Comparison of ENCODE assay signal across 25 cellular contexts in genomic region chr22:30861688-30862552, GRCh38.
A peak's percentile ranks its signal among the peaks of the same experiment; 100 is the strongest.
DNase-seq lines count a peak whose midpoint lies in the region; TF ChIP-seq lines count a peak whose summit lies in the region.
"Had no signal": no experiment of that assay in that cellular context is flagged by ENCODE, and none has a peak within 500 bp of the region (broad histone marks: within the 10 kb centered on the region; RNA-seq: fewer than 3 reads in every experiment).

No MANE protein-coding gene starts in this region.

- H3K27me3 Mint-ChIP-seq in endothelial cell (ENCODE audit: unreplicated experiment): peaks cover 6% of the 10 kb centered on the region
- H3K27me3 Mint-ChIP-seq: activated naive CD8-positive, alpha-beta T cell treated with anti-CD3 and anti-CD28 coated beads, Interleukin-2, amount 10 ng/mL, durations not matched to agents 7 days and 5 days; activated T-helper 17 cell treated with anti-CD3 and anti-CD28 coated beads, Interleukin-2, amount 50 U/mL, for 72 hours had no signal

- DNase-seq in AG08395 (ENCODE audit: low spot score) (peak; percentile 1), GM13977 (ENCODE audit: low spot score) (peak; percentile 7), endothelial cell (ENCODE audit: low spot score) (peak; percentile 4), spleen (peak; percentile 39), NCI-H2171 treated with DMSO at 0.1 percent for 48 hours (lab: John Stamatoyannopoulos, UW) (no peak), colonic mucosa (no peak), NCI-H2171 (lab: John Stamatoyannopoulos, UW) (no peak)
- DNase-seq in stimulated activated naive CD4-positive, alpha-beta T cell (lab: John Stamatoyannopoulos, UW): no peak
- DNase-seq: activated CD4-positive, alpha-beta T cell treated with anti-CD3 and anti-CD28 coated beads for 48 hours; activated naive CD8-positive, alpha-beta T cell treated with anti-CD3 and anti-CD28 coated beads, Interleukin-2, amount 10 ng/mL, durations not matched to agents 7 days and 5 days; cerebellar nuclear complex; HFFc6; Kasumi-1; kidney glomerular epithelial cell; mammary epithelial cell; NCI-H187; NCI-H226; NCI-H748 treated with DMSO at 0.1 percent for 48 hours; stimulated activated CD4-positive, alpha-beta T cell treated with anti-CD3 and anti-CD28 coated beads, Interleukin-2, amount 100 ng/mL, for 24 hours; stimulated activated naive B cell treated with anti-CD40 and anti-IgM and Interleukin-4, amounts not matched to agents 10 μg/mL and 1 μg/mL and 100 μg/mL, for 72 hours had no signal

- H3K27ac Mint-ChIP-seq in endothelial cell (ENCODE audit: unreplicated experiment): no peak overlapping the region
- H3K27ac Mint-ChIP-seq: activated naive CD8-positive, alpha-beta T cell treated with anti-CD3 and anti-CD28 coated beads, Interleukin-2, amount 10 ng/mL, durations not matched to agents 7 days and 5 days; activated T-helper 17 cell treated with anti-CD3 and anti-CD28 coated beads, Interleukin-2, amount 50 U/mL, for 72 hours; CD14-positive monocyte; HFFc6; stimulated activated naive B cell treated with anti-CD40 and anti-IgM and Interleukin-4, amounts not matched to agents 10 μg/mL and 1 μg/mL and 100 μg/mL, for 72 hours had no signal

- H3K4me3 Mint-ChIP-seq in endothelial cell (ENCODE audit: unreplicated experiment): no peak overlapping the region
- H3K4me3 Mint-ChIP-seq: activated naive CD8-positive, alpha-beta T cell treated with anti-CD3 and anti-CD28 coated beads, Interleukin-2, amount 10 ng/mL, durations not matched to agents 7 days and 5 days; activated T-helper 17 cell treated with anti-CD3 and anti-CD28 coated beads, Interleukin-2, amount 50 U/mL, for 72 hours; CD14-positive monocyte; HFFc6; stimulated activated naive B cell treated with anti-CD40 and anti-IgM and Interleukin-4, amounts not matched to agents 10 μg/mL and 1 μg/mL and 100 μg/mL, for 72 hours had no signal

- H3K4me1 ChIP-seq in spleen (no peaks in the 10 kb centered on the region), colonic mucosa (no peaks in the 10 kb centered on the region)
- H3K4me1 ChIP-seq: tibial nerve had no signal

- 76 to 89% (median 84%) methylated on average over 13 to 16 of the region's 16 CpGs for WGBS in spleen, 5 donors

- in situ Hi-C loops in GM13977 (cut with MboI; ENCODE audit: low pct_unique_long_range_greater_than_20kb, low sequenced_read_pairs, unreplicated experiment): no loop called here

- no peak for TF ChIP-seq POLR2A in spleen (IDR thresholded peaks at IDR 0.05)

- H3K36me3 Mint-ChIP-seq in endothelial cell (ENCODE audit: low read depth, unreplicated experiment): no peaks in the 10 kb centered on the region
- H3K36me3 Mint-ChIP-seq: activated naive CD8-positive, alpha-beta T cell treated with anti-CD3 and anti-CD28 coated beads, Interleukin-2, amount 10 ng/mL, durations not matched to agents 7 days and 5 days; CD14-positive monocyte; stimulated activated naive B cell treated with anti-CD40 and anti-IgM and Interleukin-4, amounts not matched to agents 10 μg/mL and 1 μg/mL and 100 μg/mL, for 72 hours had no signal

- H3K9me3 ChIP-seq in spleen: no peaks in the 10 kb centered on the region
- H3K9me3 ChIP-seq in colonic mucosa: no peaks in the 10 kb centered on the region
- H3K9me3 ChIP-seq: tibial nerve had no signal

- H3K4me1 Mint-ChIP-seq in endothelial cell (ENCODE audit: unreplicated experiment): peaks cover 7% of the 10 kb centered on the region
- H3K4me1 Mint-ChIP-seq: activated naive CD8-positive, alpha-beta T cell treated with anti-CD3 and anti-CD28 coated beads, Interleukin-2, amount 10 ng/mL, durations not matched to agents 7 days and 5 days; activated T-helper 17 cell treated with anti-CD3 and anti-CD28 coated beads, Interleukin-2, amount 50 U/mL, for 72 hours; stimulated activated naive B cell treated with anti-CD40 and anti-IgM and Interleukin-4, amounts not matched to agents 10 μg/mL and 1 μg/mL and 100 μg/mL, for 72 hours had no signal

- H3K4me3 ChIP-seq in spleen: no peak overlapping the region
- no peak overlapping the region for H3K4me3 ChIP-seq in colonic mucosa
- H3K4me3 ChIP-seq: skin epidermis, tibial nerve had no signal

- H3K9me3 Mint-ChIP-seq in endothelial cell (ENCODE audit: unreplicated experiment): no peaks in the 10 kb centered on the region
- H3K9me3 Mint-ChIP-seq: activated naive CD8-positive, alpha-beta T cell treated with anti-CD3 and anti-CD28 coated beads, Interleukin-2, amount 10 ng/mL, durations not matched to agents 7 days and 5 days; activated T-helper 17 cell treated with anti-CD3 and anti-CD28 coated beads, Interleukin-2, amount 50 U/mL, for 72 hours; HFFc6; stimulated activated naive B cell treated with anti-CD40 and anti-IgM and Interleukin-4, amounts not matched to agents 10 μg/mL and 1 μg/mL and 100 μg/mL, for 72 hours had no signal

- H3K36me3 ChIP-seq in spleen (no peaks in the 10 kb centered on the region), colonic mucosa (no peaks in the 10 kb centered on the region)
- H3K36me3 ChIP-seq: tibial nerve had no signal

- peaks cover 0 to 5% (median 0%) of the 10 kb centered on the region in 7 donors for H3K27me3 ChIP-seq in spleen (replicated peaks in 1 of 7)
- H3K27me3 ChIP-seq in colonic mucosa: no peaks in the 10 kb centered on the region
- H3K27me3 ChIP-seq: tibial nerve had no signal

- H3K9ac ChIP-seq in colonic mucosa (ENCODE audit: low read depth in 2 of 2, low read length in 2 of 2): no peak overlapping the region

- no peak for TF ChIP-seq CTCF in GM13977 (IDR thresholded peaks at IDR 0.05; ENCODE audit: extremely low read depth, insufficient read depth, missing control alignments)
- TF ChIP-seq CTCF in endothelial cell (IDR thresholded peaks at IDR 0.05; ENCODE audit: unreplicated experiment): no peak
- no peak for TF ChIP-seq CTCF in spleen (IDR thresholded peaks at IDR 0.05 in 8 of 11, conservative IDR thresholded peaks at IDR 0.05 in 3 of 11)
- no peak for TF ChIP-seq CTCF in colonic mucosa (IDR thresholded peaks at IDR 0.05)

- H3K27ac ChIP-seq in spleen (no peak overlapping the region), colonic mucosa (no peak overlapping the region)
- H3K27ac ChIP-seq: epithelial cell of prostate, skin epidermis, tibial nerve had no signal

- intact Hi-C loops in spleen (cut with DNase I; ENCODE audit: low total_unique reads) (no loop called here), colonic mucosa (cut with DNase I) (loop anchor here (10.0 kb wide), 1 partner anchor 77 kb away; no protein-coding TSS in a partner anchor)

Comparison
In these comparisons a context has a peak if more than half of its experiments do, and no peak if none do; other contexts are left out.
1. DNase-seq: peak in AG08395 (single experiment), GM13977 (single experiment), endothelial cell (single experiment) and spleen (single experiment); none in stimulated activated naive CD4-positive, alpha-beta T cell (0 of 6), NCI-H2171 treated with DMSO at 0.1 percent for 48 hours (single experiment), colonic mucosa (single experiment) and NCI-H2171 (single experiment).